In genomic region chr1:121522061-121522759, GRCh38 we compare ENCODE assay signal across 1 cellular context.
A peak's percentile ranks its signal among the peaks of the same experiment; 100 is the strongest.
TF ChIP-seq lines count a peak whose summit lies in the region.

No MANE protein-coding gene starts in this region.

TF ChIP-seq in HepG2, 621 proteins besides CTCF, POLR2A, EP300 and RAD21 (continued from another document and continues in another):
- TF ChIP-seq, protein P1, sequence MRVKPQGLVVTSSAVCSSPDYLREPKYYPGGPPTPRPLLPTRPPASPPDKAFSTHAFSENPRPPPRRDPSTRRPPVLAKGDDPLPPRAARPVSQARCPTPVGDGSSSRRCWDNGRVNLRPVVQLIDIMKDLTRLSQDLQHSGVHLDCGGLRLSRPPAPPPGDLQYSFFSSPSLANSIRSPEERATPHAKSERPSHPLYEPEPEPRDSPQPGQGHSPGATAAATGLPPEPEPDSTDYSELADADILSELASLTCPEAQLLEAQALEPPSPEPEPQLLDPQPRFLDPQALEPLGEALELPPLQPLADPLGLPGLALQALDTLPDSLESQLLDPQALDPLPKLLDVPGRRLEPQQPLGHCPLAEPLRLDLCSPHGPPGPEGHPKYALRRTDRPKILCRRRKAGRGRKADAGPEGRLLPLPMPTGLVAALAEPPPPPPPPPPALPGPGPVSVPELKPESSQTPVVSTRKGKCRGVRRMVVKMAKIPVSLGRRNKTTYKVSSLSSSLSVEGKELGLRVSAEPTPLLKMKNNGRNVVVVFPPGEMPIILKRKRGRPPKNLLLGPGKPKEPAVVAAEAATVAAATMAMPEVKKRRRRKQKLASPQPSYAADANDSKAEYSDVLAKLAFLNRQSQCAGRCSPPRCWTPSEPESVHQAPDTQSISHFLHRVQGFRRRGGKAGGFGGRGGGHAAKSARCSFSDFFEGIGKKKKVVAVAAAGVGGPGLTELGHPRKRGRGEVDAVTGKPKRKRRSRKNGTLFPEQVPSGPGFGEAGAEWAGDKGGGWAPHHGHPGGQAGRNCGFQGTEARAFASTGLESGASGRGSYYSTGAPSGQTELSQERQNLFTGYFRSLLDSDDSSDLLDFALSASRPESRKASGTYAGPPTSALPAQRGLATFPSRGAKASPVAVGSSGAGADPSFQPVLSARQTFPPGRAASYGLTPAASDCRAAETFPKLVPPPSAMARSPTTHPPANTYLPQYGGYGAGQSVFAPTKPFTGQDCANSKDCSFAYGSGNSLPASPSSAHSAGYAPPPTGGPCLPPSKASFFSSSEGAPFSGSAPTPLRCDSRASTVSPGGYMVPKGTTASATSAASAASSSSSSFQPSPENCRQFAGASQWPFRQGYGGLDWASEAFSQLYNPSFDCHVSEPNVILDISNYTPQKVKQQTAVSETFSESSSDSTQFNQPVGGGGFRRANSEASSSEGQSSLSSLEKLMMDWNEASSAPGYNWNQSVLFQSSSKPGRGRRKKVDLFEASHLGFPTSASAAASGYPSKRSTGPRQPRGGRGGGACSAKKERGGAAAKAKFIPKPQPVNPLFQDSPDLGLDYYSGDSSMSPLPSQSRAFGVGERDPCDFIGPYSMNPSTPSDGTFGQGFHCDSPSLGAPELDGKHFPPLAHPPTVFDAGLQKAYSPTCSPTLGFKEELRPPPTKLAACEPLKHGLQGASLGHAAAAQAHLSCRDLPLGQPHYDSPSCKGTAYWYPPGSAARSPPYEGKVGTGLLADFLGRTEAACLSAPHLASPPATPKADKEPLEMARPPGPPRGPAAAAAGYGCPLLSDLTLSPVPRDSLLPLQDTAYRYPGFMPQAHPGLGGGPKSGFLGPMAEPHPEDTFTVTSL (CRISPR knock-in tag; IDR thresholded peaks at IDR 0.05; ENCODE audit: borderline replicate concordance), result peak; percentile 98
- TF ChIP-seq, protein P2, sequence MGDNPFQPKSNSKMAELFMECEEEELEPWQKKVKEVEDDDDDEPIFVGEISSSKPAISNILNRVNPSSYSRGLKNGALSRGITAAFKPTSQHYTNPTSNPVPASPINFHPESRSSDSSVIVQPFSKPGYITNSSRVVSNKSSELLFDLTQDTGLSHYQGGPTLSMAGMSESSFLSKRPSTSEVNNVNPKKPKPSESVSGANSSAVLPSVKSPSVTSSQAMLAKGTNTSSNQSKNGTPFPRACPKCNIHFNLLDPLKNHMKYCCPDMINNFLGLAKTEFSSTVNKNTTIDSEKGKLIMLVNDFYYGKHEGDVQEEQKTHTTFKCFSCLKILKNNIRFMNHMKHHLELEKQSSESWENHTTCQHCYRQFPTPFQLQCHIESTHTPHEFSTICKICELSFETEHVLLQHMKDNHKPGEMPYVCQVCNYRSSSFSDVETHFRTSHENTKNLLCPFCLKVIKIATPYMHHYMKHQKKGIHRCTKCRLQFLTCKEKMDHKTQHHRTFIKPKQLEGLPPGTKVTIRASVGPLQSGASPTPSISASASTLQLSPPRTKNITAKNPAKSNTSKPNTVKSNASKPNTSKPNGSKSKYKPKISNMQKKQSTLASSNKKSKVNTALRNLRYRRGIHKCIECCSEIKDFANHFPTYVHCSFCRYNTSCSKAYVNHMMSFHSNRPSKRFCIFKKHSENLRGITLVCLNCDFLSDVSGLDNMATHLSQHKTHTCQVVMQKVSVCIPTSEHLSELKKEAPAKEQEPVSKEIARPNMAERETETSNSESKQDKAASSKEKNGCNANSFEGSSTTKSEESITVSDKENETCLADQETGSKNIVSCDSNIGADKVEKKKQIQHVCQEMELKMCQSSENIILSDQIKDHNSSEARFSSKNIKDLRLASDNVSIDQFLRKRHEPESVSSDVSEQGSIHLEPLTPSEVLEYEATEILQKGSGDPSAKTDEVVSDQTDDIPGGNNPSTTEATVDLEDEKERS (CRISPR knock-in tag; IDR thresholded peaks at IDR 0.05), result peak; percentile 44; the same call in 1 of the 2 replicates
- TF ChIP-seq TRIM24 (CRISPR knock-in tag; IDR thresholded peaks at IDR 0.05) (0 out of 2 replicates have a peak, but pooled peaks have one; percentile 40), AGO1 (IDR thresholded peaks at IDR 0.05; ENCODE audit: low read depth, low read length, poor library complexity, severe bottlenecking) (no peak), ZNF205 (CRISPR knock-in tag; IDR thresholded peaks at IDR 0.05) (peak; percentile 65), ZGPAT (CRISPR knock-in tag; IDR thresholded peaks at IDR 0.05) (peak; percentile 86), ZNF550 (CRISPR knock-in tag; IDR thresholded peaks at IDR 0.05; ENCODE audit: borderline replicate concordance) (no peak), ESRRA (CRISPR knock-in tag; IDR thresholded peaks at IDR 0.05; ENCODE audit: low read depth) (0 out of 2 replicates have a peak, but pooled peaks have one; percentile 26), CC2D1A (CRISPR knock-in tag; IDR thresholded peaks at IDR 0.05) (no peak), MYNN (CRISPR knock-in tag; IDR thresholded peaks at IDR 0.05; ENCODE audit: low read depth) (no peak), ZNF629 (CRISPR knock-in tag; conservative IDR thresholded peaks at IDR 0.05) (peak; percentile 22; the same call in 1 of the 2 replicates), ZNF563 (CRISPR knock-in tag; IDR thresholded peaks at IDR 0.05) (no peak), ZFX (CRISPR knock-in tag; IDR thresholded peaks at IDR 0.05; ENCODE audit: low read depth) (no peak), SOX13 (IDR thresholded peaks at IDR 0.05) (peak; percentile 62), SOX13 (CRISPR knock-in tag; conservative IDR thresholded peaks at IDR 0.05 in 1 of 2, IDR thresholded peaks at IDR 0.05 in 1 of 2) (peak in 1 of 2 experiments; percentile 90; a peak in 2 of 4 replicates), MEF2D (CRISPR knock-in tag; IDR thresholded peaks at IDR 0.05) (peak; percentile 76), REXO4 (CRISPR knock-in tag; IDR thresholded peaks at IDR 0.05; ENCODE audit: borderline replicate concordance) (no peak), ZNF382 (CRISPR knock-in tag; IDR thresholded peaks at IDR 0.05; ENCODE audit: borderline replicate concordance) (no peak), SP4 (CRISPR knock-in tag; IDR thresholded peaks at IDR 0.05) (no peak), SP140L (CRISPR knock-in tag; IDR thresholded peaks at IDR 0.05; ENCODE audit: borderline replicate concordance) (no peak; the same call in 1 of the 2 replicates), MAFG (CRISPR knock-in tag; IDR thresholded peaks at IDR 0.05) (no peak), ZNF3 (CRISPR knock-in tag; IDR thresholded peaks at IDR 0.05) (no peak), NFAT5 (CRISPR knock-in tag; IDR thresholded peaks at IDR 0.05) (no peak), SYNCRIP (IDR thresholded peaks at IDR 0.05; ENCODE audit: insufficient read depth, low read depth, low read length) (no peak), SMYD3 (CRISPR knock-in tag; IDR thresholded peaks at IDR 0.05) (no peak), ZNF775 (CRISPR knock-in tag; IDR thresholded peaks at IDR 0.05; ENCODE audit: borderline replicate concordance) (no peak), U2AF1 (optimal IDR thresholded peaks at IDR 0.05; ENCODE audit: low read depth, low read length) (no peak), ZNF580 (CRISPR knock-in tag; IDR thresholded peaks at IDR 0.05; ENCODE audit: borderline replicate concordance, low read depth) (peak; percentile 76; the same call in 1 of the 2 replicates), ZNF503 (CRISPR knock-in tag; IDR thresholded peaks at IDR 0.05) (peak; percentile 87), KDM5B (CRISPR knock-in tag; IDR thresholded peaks at IDR 0.05; ENCODE audit: borderline replicate concordance) (no peak), ZFP37 (CRISPR knock-in tag; IDR thresholded peaks at IDR 0.05; ENCODE audit: borderline replicate concordance) (no peak)
- TF ChIP-seq, protein P3, sequence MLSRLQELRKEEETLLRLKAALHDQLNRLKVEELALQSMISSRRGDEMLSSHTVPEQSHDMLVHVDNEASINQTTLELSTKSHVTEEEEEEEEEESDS (CRISPR knock-in tag; IDR thresholded peaks at IDR 0.05; ENCODE audit: borderline replicate concordance), result no peak
- TF ChIP-seq, protein P4, sequence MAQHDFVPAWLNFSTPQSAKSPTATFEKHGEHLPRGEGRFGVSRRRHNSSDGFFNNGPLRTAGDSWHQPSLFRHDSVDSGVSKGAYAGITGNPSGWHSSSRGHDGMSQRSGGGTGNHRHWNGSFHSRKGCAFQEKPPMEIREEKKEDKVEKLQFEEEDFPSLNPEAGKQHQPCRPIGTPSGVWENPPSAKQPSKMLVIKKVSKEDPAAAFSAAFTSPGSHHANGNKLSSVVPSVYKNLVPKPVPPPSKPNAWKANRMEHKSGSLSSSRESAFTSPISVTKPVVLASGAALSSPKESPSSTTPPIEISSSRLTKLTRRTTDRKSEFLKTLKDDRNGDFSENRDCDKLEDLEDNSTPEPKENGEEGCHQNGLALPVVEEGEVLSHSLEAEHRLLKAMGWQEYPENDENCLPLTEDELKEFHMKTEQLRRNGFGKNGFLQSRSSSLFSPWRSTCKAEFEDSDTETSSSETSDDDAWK (CRISPR knock-in tag; IDR thresholded peaks at IDR 0.05), result no peak
- TF ChIP-seq, protein P5, sequence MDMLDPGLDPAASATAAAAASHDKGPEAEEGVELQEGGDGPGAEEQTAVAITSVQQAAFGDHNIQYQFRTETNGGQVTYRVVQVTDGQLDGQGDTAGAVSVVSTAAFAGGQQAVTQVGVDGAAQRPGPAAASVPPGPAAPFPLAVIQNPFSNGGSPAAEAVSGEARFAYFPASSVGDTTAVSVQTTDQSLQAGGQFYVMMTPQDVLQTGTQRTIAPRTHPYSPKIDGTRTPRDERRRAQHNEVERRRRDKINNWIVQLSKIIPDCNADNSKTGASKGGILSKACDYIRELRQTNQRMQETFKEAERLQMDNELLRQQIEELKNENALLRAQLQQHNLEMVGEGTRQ (IDR thresholded peaks at IDR 0.05; ENCODE audit: low read depth, low read length), result no peak
- TF ChIP-seq, protein P5 (CRISPR knock-in tag; IDR thresholded peaks at IDR 0.05; ENCODE audit: borderline replicate concordance), result no peak
- TF ChIP-seq, protein P6, sequence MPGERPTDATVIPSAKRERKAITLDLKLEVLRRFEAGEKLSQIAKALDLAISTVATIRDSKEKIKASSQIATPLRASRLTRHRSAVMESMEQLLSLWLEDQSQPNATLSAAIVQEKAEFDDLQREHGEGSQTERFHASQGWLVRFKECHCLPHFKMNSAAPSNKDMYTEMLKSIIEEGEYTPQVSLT (CRISPR knock-in tag; IDR thresholded peaks at IDR 0.05; ENCODE audit: borderline replicate concordance, low read depth), result no peak
